19 cellular contexts compared by ENCODE assay signal in the genomic region with DNA sequence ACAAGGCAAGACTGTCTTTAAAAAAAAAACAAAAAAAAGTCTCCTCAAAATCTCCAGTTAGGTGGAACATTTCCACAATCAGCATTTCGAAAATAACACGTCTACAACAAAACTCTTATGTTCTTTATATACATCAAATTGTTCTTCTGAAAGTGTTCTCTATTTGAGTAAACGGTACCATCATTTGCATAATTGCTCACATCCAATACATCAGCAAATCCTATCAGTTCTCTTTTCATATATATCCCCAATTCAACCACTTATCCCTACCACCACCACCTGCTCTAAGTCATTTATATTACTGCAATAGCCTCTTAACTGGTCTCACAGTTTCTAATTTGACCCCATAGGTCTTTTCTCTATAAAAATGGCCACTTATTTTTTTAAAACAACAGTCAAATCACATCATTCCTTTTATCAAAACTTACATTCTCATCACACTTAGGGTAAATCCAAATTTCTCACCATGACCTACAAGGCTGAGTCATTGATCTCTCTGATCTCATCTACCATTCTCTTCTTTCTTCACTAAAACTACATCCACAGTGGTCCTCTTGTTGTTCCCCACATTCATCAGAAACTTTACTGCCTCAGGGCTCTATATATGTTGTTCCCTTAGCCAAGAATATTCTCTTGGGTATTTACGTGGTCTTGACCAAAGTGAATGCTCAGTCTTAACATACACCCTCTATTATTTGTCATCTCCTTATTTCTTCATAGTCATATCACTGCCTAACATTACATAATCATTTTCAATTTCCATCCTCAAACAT.
DNase-seq lines count a peak whose midpoint lies in the region; ATAC-seq, FAIRE-seq and TF ChIP-seq lines count a peak whose summit lies in the region.
"Had no signal": no experiment of that assay in that cellular context is flagged by ENCODE, and none has a peak within 500 bp of the region (broad histone marks: within the 10 kb centered on the region; RNA-seq: fewer than 3 reads in every experiment).

No MANE protein-coding gene starts in this region.

- peaks cover 31% of the 10 kb centered on the region for H3K36me3 Mint-ChIP-seq in activated T-cell treated with anti-CD3 and anti-CD28 coated beads, Interleukin-2, amount 50 U/mL, for 4 hours (ENCODE audit: insufficient read depth)

- H3K4me1 Mint-ChIP-seq in activated T-cell treated with anti-CD3 and anti-CD28 coated beads, Interleukin-2, amount 50 U/mL, for 4 hours (ENCODE audit: low read depth) = peaks cover 2% of the 10 kb centered on the region

- no peak overlapping the region for H3K4me3 Mint-ChIP-seq in activated T-cell treated with anti-CD3 and anti-CD28 coated beads, Interleukin-2, amount 50 U/mL, for 4 hours
- H3K4me3 Mint-ChIP-seq: CD4-positive, alpha-beta T cell; GM23338 had no signal

- no peak for DNase-seq in activated T-cell treated with anti-CD3 and anti-CD28 coated beads, Interleukin-2, amount 50 U/mL, for 4 hours
- DNase-seq in activated T-cell treated with anti-CD3 and anti-CD28 coated beads, Interleukin-2, amount 50 U/mL, for 48 hours = no peak
- DNase-seq in COLO829 (ENCODE audit: low spot score) (peak; percentile 39), GM12892 (ENCODE audit: insufficient read length) (no peak), RPMI7951 (ENCODE audit: low read depth) (peak; percentile 5), NCI-H510A (lab: John Stamatoyannopoulos, UW) (no peak)
- DNase-seq: CD4-positive, alpha-beta T cell; DMS53; NCI-H1417 treated with DMSO at 0.1 percent for 48 hours; NCI-H187 treated with DMSO at 0.1 percent for 48 hours; NCI-H2227 treated with DMSO at 0.1 percent for 48 hours; NCI-H524 treated with DMSO at 0.1 percent for 48 hours; PC-9; SJCRH30 had no signal

- H3K9me3 Mint-ChIP-seq in activated T-cell treated with anti-CD3 and anti-CD28 coated beads, Interleukin-2, amount 50 U/mL, for 4 hours = no peaks in the 10 kb centered on the region
- H3K9me3 Mint-ChIP-seq: CD4-positive, alpha-beta T cell; GM23338 had no signal

- peak; percentile 9 for FAIRE-seq in GM12892 (lab: Jason Lieb, UNC)
- FAIRE-seq: A549, K562 had no signal

- H3K27me3 Mint-ChIP-seq in activated T-cell treated with anti-CD3 and anti-CD28 coated beads, Interleukin-2, amount 50 U/mL, for 4 hours (ENCODE audit: low read depth) = no peaks in the 10 kb centered on the region
- H3K27me3 Mint-ChIP-seq: CD4-positive, alpha-beta T cell had no signal

- peak; percentile 38 to 53 for ATAC-seq in activated T-cell treated with anti-CD3 and anti-CD28 coated beads, Interleukin-2, amount 50 U/mL, for 4 hours
- ATAC-seq in HG02798 (IDR thresholded peaks at IDR 0.05; ENCODE audit: poor library complexity, unreplicated experiment) (no peak), GM21528 (IDR thresholded peaks at IDR 0.05; ENCODE audit: low FRiP score, unreplicated experiment) (no peak)
- ATAC-seq: A549, GM23338, K562 had no signal

- TF ChIP-seq POLR2A in GM12892 (IDR thresholded peaks at IDR 0.05; ENCODE audit: low read depth, low read length) = no peak

Comparison
In these comparisons a context has a peak if more than half of its experiments do, and no peak if none do; other contexts are left out.
1. ATAC-seq: peak in activated T-cell treated with anti-CD3 and anti-CD28 coated beads, Interleukin-2, amount 50 U/mL, for 4 hours (2 of 2); none in HG02798 (single experiment) and GM21528 (single experiment).
2. DNase-seq: peak in COLO829 (single experiment) and RPMI7951 (single experiment); none in activated T-cell treated with anti-CD3 and anti-CD28 coated beads, Interleukin-2, amount 50 U/mL, for 4 hours (single experiment), activated T-cell treated with anti-CD3 and anti-CD28 coated beads, Interleukin-2, amount 50 U/mL, for 48 hours (0 of 2), GM12892 (single experiment) and NCI-H510A (single experiment).